In genomic region chr10:5688587-5688986, GRCh38 we compare ENCODE assay signal across 17 cellular contexts.
"Had no signal": no experiment of that assay in that cellular context is flagged by ENCODE, and none has a peak within 500 bp of the region (broad histone marks: within the 10 kb centered on the region; RNA-seq: fewer than 3 reads in every experiment).

No MANE protein-coding gene starts in this region.

- H3K27me3 Mint-ChIP-seq: activated CD8-positive, alpha-beta T cell treated with anti-CD3 and anti-CD28 coated beads for 36 hours; activated T-cell treated with anti-CD3 and anti-CD28 coated beads, Interleukin-2, amount 50 U/mL, for 24 hours; dendritic cell treated with granulocyte-macrophage colony-stimulating factor and Interleukin-4, amounts not matched to agents 40 ng/mL and 50 ng/mL, for 4 days; type B pancreatic cell had no signal

- H2AFZ ChIP-seq: neural progenitor cell had no signal

- H3K4me3 Mint-ChIP-seq: activated CD8-positive, alpha-beta T cell treated with anti-CD3 and anti-CD28 coated beads for 36 hours; dendritic cell treated with granulocyte-macrophage colony-stimulating factor and Interleukin-4, amounts not matched to agents 40 ng/mL and 50 ng/mL, for 4 days; neural progenitor cell had no signal

- H3K36me3 Mint-ChIP-seq: type B pancreatic cell had no signal

- ATAC-seq: activated CD8-positive, alpha-beta T cell treated with anti-CD3 and anti-CD28 coated beads for 36 hours; left ventricle myocardium superior had no signal

- H3K9me3 Mint-ChIP-seq: activated CD8-positive, alpha-beta T cell treated with anti-CD3 and anti-CD28 coated beads for 36 hours; dendritic cell treated with granulocyte-macrophage colony-stimulating factor and Interleukin-4, amounts not matched to agents 40 ng/mL and 50 ng/mL, for 4 days; neural progenitor cell; type B pancreatic cell had no signal

- H3K9ac ChIP-seq: neural progenitor cell had no signal

- H3K4me2 ChIP-seq: neural progenitor cell had no signal

- H3K27me3 ChIP-seq: esophagus squamous epithelium, right atrium auricular region, stomach had no signal

- DNase-seq: activated CD4-positive, alpha-beta T cell treated with anti-CD3 and anti-CD28 coated beads for 48 hours; activated CD4-positive, CD25-positive, alpha-beta regulatory T cell; activated CD8-positive, alpha-beta T cell treated with anti-CD3 and anti-CD28 coated beads for 36 hours; activated effector memory CD4-positive, alpha-beta T cell treated with anti-CD3 and anti-CD28 coated beads, Interleukin-2, amount 50 U/mL, for 16 hours; activated naive CD4-positive, alpha-beta T cell treated with anti-CD3 and anti-CD28 coated beads, Interleukin-2, amount 50 U/mL, for 16 hours; activated T-cell treated with anti-CD3 and anti-CD28 coated beads, Interleukin-2, amount 50 U/mL, for 24 hours; effector CD8-positive, alpha-beta T cell; esophagus squamous epithelium; left ventricle myocardium superior; stimulated activated CD4-positive, alpha-beta T cell treated with anti-CD3 and anti-CD28 coated beads, Interleukin-2, amount 100 ng/mL, for 24 hours; stomach had no signal

- H3K9me3 ChIP-seq: esophagus squamous epithelium, prostate gland, right atrium auricular region, stomach had no signal

- H3K36me3 ChIP-seq: esophagus squamous epithelium, neural progenitor cell, prostate gland, right atrium auricular region, stomach had no signal

- FAIRE-seq: endothelial cell of umbilical vein had no signal

- H3K27ac Mint-ChIP-seq: dendritic cell treated with granulocyte-macrophage colony-stimulating factor and Interleukin-4, amounts not matched to agents 40 ng/mL and 50 ng/mL, for 4 days; neural progenitor cell had no signal

- H3K27ac ChIP-seq: esophagus squamous epithelium, neural progenitor cell, prostate gland, right atrium auricular region, stomach had no signal

- H3K4me3 ChIP-seq: esophagus squamous epithelium, neural progenitor cell, prostate gland, right atrium auricular region, stomach had no signal
